ENCODE assay signal across 28 cellular contexts in genomic region chr20:49418832-49419231, GRCh38.
DNase-seq lines count a peak whose midpoint lies in the region; ATAC-seq and FAIRE-seq lines count a peak whose summit lies in the region.
"Had no signal": no experiment of that assay in that cellular context is flagged by ENCODE, and none has a peak within 500 bp of the region (broad histone marks: within the 10 kb centered on the region; RNA-seq: fewer than 3 reads in every experiment).

No MANE protein-coding gene starts in this region.

- FAIRE-seq in GM19239 (lab: Jason Lieb, UNC) (no peak), urothelium cell line (lab: Jason Lieb, UNC) (no peak)
- FAIRE-seq: frontal cortex had no signal

- DNase-seq in LoVo (ENCODE audit: low spot score) (no peak), GM19239 (ENCODE audit: insufficient read length, low spot score) (no peak), urothelium cell line (ENCODE audit: low spot score) (no peak)
- DNase-seq: activated gamma-delta T cell; activated naive CD8-positive, alpha-beta T cell treated with anti-CD3 and anti-CD28 coated beads, Interleukin-2, amount 10 ng/mL, durations not matched to agents 7 days and 5 days; activated T-cell treated with anti-CD3 and anti-CD28 coated beads, Interleukin-2, amount 50 U/mL, for 4 hours; AML-193; central memory CD4-positive, alpha-beta T cell; DMS 273 treated with DMSO at 0.1 percent for 48 hours; Kasumi-1; NCI-H1436 treated with DMSO at 0.1 percent for 48 hours; NCI-H2107; NCI-H748 treated with DMSO at 0.1 percent for 48 hours; Peyer's patch; right lobe of liver; SIG-M5; stimulated activated CD4-positive, alpha-beta T cell treated with anti-CD3 and anti-CD28 coated beads, Interleukin-4, amount 100 ng/mL, for 24 hours; T1000 had no signal

- H4K20me1 ChIP-seq in BLaER1: no peaks in the 10 kb centered on the region

- no peaks in the 10 kb centered on the region for H3K27me3 ChIP-seq in BLaER1
- no peaks in the 10 kb centered on the region for H3K27me3 ChIP-seq in muscle layer of colon (ENCODE audit: control insufficient read depth in 1 of 2, insufficient read depth in 2 of 2, low read length in 2 of 2)
- H3K27me3 ChIP-seq in skeletal muscle tissue (ENCODE audit: control insufficient read depth in 3 of 3, insufficient read depth in 3 of 3, low read length in 3 of 3): no peaks in the 10 kb centered on the region
- H3K27me3 ChIP-seq: hepatocyte, neural progenitor cell, Peyer's patch, right lobe of liver had no signal

- H3K9ac ChIP-seq in BLaER1 (0 out of 2 replicates have a peak overlapping the region, but pooled peaks have one; percentile 29), muscle layer of colon (ENCODE audit: low read length) (peak overlapping the region; percentile 25), skeletal muscle tissue (ENCODE audit: low read depth in 1 of 3, low read length in 3 of 3) (peak overlapping the region in 1 of 3 donors; percentile 29)
- H3K9ac ChIP-seq: neural progenitor cell had no signal

- H3K27ac ChIP-seq in BLaER1 (no peak overlapping the region), angular gyrus (ENCODE audit: low read depth, low read length) (peak overlapping the region; percentile 44), muscle layer of colon (ENCODE audit: low read depth, low read length) (peak overlapping the region; percentile 84), skeletal muscle tissue (ENCODE audit: low read depth, low read length) (peak overlapping the region; percentile 9)
- H3K27ac ChIP-seq: neural progenitor cell, right lobe of liver had no signal

- H3K4me2 ChIP-seq in BLaER1: peak overlapping the region; percentile 68
- H3K4me2 ChIP-seq: GM23338, hepatocyte, neural progenitor cell had no signal

- no peaks in the 10 kb centered on the region for H3K9me3 ChIP-seq in BLaER1
- no peaks in the 10 kb centered on the region for H3K9me3 ChIP-seq in muscle layer of colon (ENCODE audit: low read length)
- no peaks in the 10 kb centered on the region for H3K9me3 ChIP-seq in skeletal muscle tissue (ENCODE audit: control insufficient read depth in 3 of 3, low read length in 3 of 3)
- H3K9me3 ChIP-seq: Peyer's patch, right lobe of liver had no signal

- no peak overlapping the region for H3K4me3 ChIP-seq in BLaER1
- no peak overlapping the region for H3K4me3 ChIP-seq in muscle layer of colon (ENCODE audit: low read depth in 1 of 2, low read length in 2 of 2)
- no peak overlapping the region for H3K4me3 ChIP-seq in skeletal muscle tissue (ENCODE audit: low read length in 3 of 3)
- H3K4me3 ChIP-seq: GM23338, hepatocyte, neural progenitor cell, Peyer's patch, right lobe of liver had no signal

- peaks cover 34% of the 10 kb centered on the region for H3K4me1 ChIP-seq in BLaER1
- H3K4me1 ChIP-seq in muscle layer of colon (ENCODE audit: insufficient read depth, low read length): peaks cover 90% of the 10 kb centered on the region
- H3K4me1 ChIP-seq in skeletal muscle tissue (ENCODE audit: control insufficient read depth in 3 of 3, insufficient read depth in 3 of 3, low read length in 3 of 3): peaks cover 35 to 49% (median 45%) of the 10 kb centered on the region in 3 donors
- H3K4me1 ChIP-seq: neural progenitor cell, right lobe of liver had no signal

- no peak for ATAC-seq in GM18511 (IDR thresholded peaks at IDR 0.05; ENCODE audit: unreplicated experiment)
- ATAC-seq: GM23338, WTC11 had no signal

- H3K36me3 ChIP-seq in BLaER1: no peaks in the 10 kb centered on the region
- H3K36me3 ChIP-seq in muscle layer of colon (ENCODE audit: insufficient read depth, low read length): no peaks in the 10 kb centered on the region
- no peaks in the 10 kb centered on the region for H3K36me3 ChIP-seq in skeletal muscle tissue (ENCODE audit: control insufficient read depth in 3 of 3, insufficient read depth in 3 of 3, low read length in 3 of 3)
- H3K36me3 ChIP-seq: neural progenitor cell, Peyer's patch, right lobe of liver had no signal
